In the genomic region with DNA sequence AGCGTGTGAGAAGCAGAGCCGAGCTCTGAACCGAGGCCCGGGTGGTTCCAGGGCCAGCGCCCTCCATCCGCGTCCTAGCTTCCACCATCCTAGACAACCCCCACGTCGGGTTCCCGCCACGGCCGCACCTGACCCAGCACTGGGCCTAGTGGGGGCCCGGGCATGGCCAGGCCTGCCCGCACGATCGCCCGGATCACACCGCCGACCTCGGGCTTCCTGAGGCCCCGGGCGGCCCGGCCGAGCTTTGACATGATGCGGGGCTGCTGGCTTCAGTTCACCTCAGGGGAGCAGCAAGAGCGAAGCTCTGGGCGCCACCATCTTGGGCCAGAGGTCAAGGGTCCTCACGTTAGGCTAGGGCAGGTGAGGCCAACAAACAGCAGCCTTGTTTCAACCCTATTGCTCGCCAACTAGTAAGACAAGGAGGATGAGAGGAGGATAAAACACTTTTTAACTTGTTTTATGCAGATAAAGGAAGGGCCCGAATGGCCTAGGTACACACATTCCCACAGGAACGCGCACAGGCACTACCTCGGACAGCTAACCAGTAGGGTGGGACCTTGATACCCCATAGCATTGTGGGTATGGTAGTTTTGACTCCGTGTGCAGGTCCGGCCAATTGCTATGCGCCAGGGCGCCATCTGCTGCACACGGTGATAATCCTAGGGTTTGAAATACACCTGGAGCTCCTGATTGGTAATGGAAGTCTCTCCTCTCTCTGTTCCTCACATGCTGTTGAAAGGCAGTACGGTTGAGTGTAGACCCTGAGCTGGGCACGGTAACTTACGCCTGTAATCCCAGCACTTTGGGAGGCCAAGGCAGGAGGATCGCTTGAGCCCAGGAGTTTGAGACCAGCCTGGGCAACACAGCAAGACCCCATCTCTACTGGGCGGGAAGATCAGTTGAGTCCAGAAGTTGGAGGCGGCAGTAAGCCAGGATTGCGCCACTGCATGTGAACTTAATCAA, we compare ENCODE assay signal across 8 cellular contexts. TPM values are rescaled to one million over a fixed set of nuclear protein-coding genes. Genes with fewer than 3 reads are reported as not detected.
DNase-seq lines count a peak whose midpoint lies in the region; ATAC-seq, FAIRE-seq and TF ChIP-seq lines count a peak whose summit lies in the region.

MRPL11 (minus strand) TSS at position 345 of the 963 bp plus-strand sequence; CDS start at position 251, 94 bp downstream.

- peaks cover 37% of the 10 kb centered on the region for H3K36me3 Mint-ChIP-seq in activated B cell treated with CpG ODN at 0.5 μM for 24 hours (ENCODE audit: low read depth)

- peak; percentile 96 for DNase-seq in AG08396 (ENCODE audit: low spot score)
- DNase-seq in NCI-H226, result peak; percentile 86
- DNase-seq in activated B cell treated with CpG ODN at 0.5 μM for 24 hours, result peak; percentile 78
- DNase-seq in central memory CD4-positive, alpha-beta T cell, result peak; percentile 88
- peak; percentile 85 to 90 (median 85) for DNase-seq in stimulated activated CD4-positive, alpha-beta T cell treated with anti-CD3 and anti-CD28 coated beads, Interleukin-12 subunit alpha, Interleukin-12 subunit beta, amount 100 ng/mL, for 48 hours (ENCODE audit: low read depth in 2 of 3, low spot score in 1 of 3)

- peaks cover 4% of the 10 kb centered on the region for H3K27me3 Mint-ChIP-seq in activated B cell treated with CpG ODN at 0.5 μM for 24 hours

- intact Hi-C loops in activated B cell treated with CpG ODN at 0.5 μM for 24 hours (cut with micrococcal nuclease), result loop anchor here (1.0 to 5.0 kb wide), 10 partner anchors 17 to 239 kb away; partner anchors contain the start of genes ACTN3, DPP3, NPAS4 and PELI3

- H3K27ac Mint-ChIP-seq in activated B cell treated with CpG ODN at 0.5 μM for 24 hours, result peak within 1 kb of the TSS; percentile 97

- ATAC-seq in GM18907 (IDR thresholded peaks at IDR 0.05; ENCODE audit: unreplicated experiment) (peak; percentile 86), HG03175 (IDR thresholded peaks at IDR 0.05; ENCODE audit: unreplicated experiment) (peak; percentile 91), activated B cell treated with CpG ODN at 0.5 μM for 24 hours (ENCODE audit: low read depth) (peak; percentile 98)

- peak; percentile 95 for FAIRE-seq in islet of Langerhans (lab: Jason Lieb, UNC)

- no peak for TF ChIP-seq CTCF in activated B cell treated with CpG ODN at 0.5 μM for 24 hours (IDR thresholded peaks at IDR 0.05)

- peaks cover 9% of the 10 kb centered on the region for H3K9me3 Mint-ChIP-seq in activated B cell treated with CpG ODN at 0.5 μM for 24 hours

- H3K4me3 Mint-ChIP-seq in activated B cell treated with CpG ODN at 0.5 μM for 24 hours, result peak within 1 kb of the TSS; percentile 87

- POLR2A ChIA-PET in activated B cell treated with CpG ODN at 0.5 μM for 24 hours (lab: Charles Lee), result interaction anchor here (0.6 to 1.8 kb wide), 28 partner anchors 10 to 1418 kb away, joined by 3 to 40 read pairs (median 4); partner anchors contain the start of genes ACTN3, BBS1, BRMS1 and CCDC85B

- peaks cover 8% of the 10 kb centered on the region for H3K4me1 Mint-ChIP-seq in activated B cell treated with CpG ODN at 0.5 μM for 24 hours

- CTCF ChIA-PET in activated B cell treated with CpG ODN at 0.5 μM for 24 hours (lab: Charles Lee), result interaction anchor here (0.8 to 2.4 kb wide), 21 partner anchors 8 to 239 kb away, joined by 3 to 19 read pairs (median 7); partner anchors contain the start of genes DPP3, NPAS4, PELI3 and RBM4

RNA-seq across cellular contexts. Expression of gene MRPL11, which starts in this region (rescaled TPM):
- 62.6 and 74.3 TPM in 2 replicates for total RNA-seq in activated B cell treated with CpG ODN at 0.5 μM for 24 hours

Comparison
In these comparisons a context has a peak if more than half of its experiments do, and no peak if none do; other contexts are left out.
1. Peak in every context shown above with its lines: DNase-seq and ATAC-seq.